In genomic region chr4:1644906-1645657, GRCh38 we compare ENCODE assay signal across 10 cellular contexts. TPM values are rescaled to one million over a fixed set of nuclear protein-coding genes. Genes with fewer than 3 reads are reported as not detected.
DNase-seq lines count a peak whose midpoint lies in the region; ATAC-seq, FAIRE-seq and TF ChIP-seq lines count a peak whose summit lies in the region.
"Had no signal": no experiment of that assay in that cellular context is flagged by ENCODE, and none has a peak within 500 bp of the region (broad histone marks: within the 10 kb centered on the region; RNA-seq: fewer than 3 reads in every experiment).

No MANE protein-coding gene starts in this region.

- H3K4me3 ChIP-seq in stomach smooth muscle (ENCODE audit: low read length in 2 of 2), result peak overlapping the region; percentile 50 to 69

- DNase-seq in NCI-H2171 (lab: John Stamatoyannopoulos, UW) (peak; percentile 20), NCI-H2107 treated with DMSO at 0.1 percent for 48 hours (lab: John Stamatoyannopoulos, UW; ENCODE audit: unreplicated experiment) (no peak), H54 (ENCODE audit: insufficient read length, low spot score) (no peak)
- no peak for DNase-seq in stimulated activated naive CD8-positive, alpha-beta T cell treated with anti-CD3 and anti-CD28 coated beads, Interleukin-15, amount 100 ng/mL, for 72 hours
- no peak for DNase-seq in activated CD8-positive, alpha-beta T cell treated with anti-CD3 and anti-CD28 coated beads, Interleukin-2, amount 10 ng/mL, durations not matched to agents 7 days and 5 days
- DNase-seq: activated T-cell treated with anti-CD3 and anti-CD28 coated beads, Interleukin-2, amount 50 U/mL, for 72 hours; GOT3 had no signal

- H3K27me3 ChIP-seq in layer of hippocampus (ENCODE audit: control insufficient read depth, insufficient read depth, low read length) (no peaks in the 10 kb centered on the region), stomach smooth muscle (ENCODE audit: control insufficient read depth in 1 of 2, insufficient read depth in 2 of 2, low read length in 2 of 2) (no peaks in the 10 kb centered on the region)

- H3K27ac ChIP-seq in cingulate gyrus (ENCODE audit: low read depth, low read length), result peak overlapping the region; percentile 99
- H3K27ac ChIP-seq in layer of hippocampus (ENCODE audit: low read depth, low read length), result peak overlapping the region; percentile 95
- H3K27ac ChIP-seq in stomach smooth muscle (ENCODE audit: low read length), result peak overlapping the region; percentile 76

- H3K4me1 ChIP-seq in stomach smooth muscle (ENCODE audit: control insufficient read depth, insufficient read depth, low read length), result peaks cover 17% of the 10 kb centered on the region

- H3K36me3 ChIP-seq in stomach smooth muscle (ENCODE audit: control insufficient read depth in 2 of 2, insufficient read depth in 2 of 2, low read length in 2 of 2), result no peaks in the 10 kb centered on the region

- H3K4me1 Mint-ChIP-seq in stimulated activated naive CD8-positive, alpha-beta T cell treated with anti-CD3 and anti-CD28 coated beads, Interleukin-15, amount 100 ng/mL, for 72 hours, result peaks cover 10% of the 10 kb centered on the region
- peaks cover 8% of the 10 kb centered on the region for H3K4me1 Mint-ChIP-seq in activated CD8-positive, alpha-beta T cell treated with anti-CD3 and anti-CD28 coated beads, Interleukin-2, amount 10 ng/mL, durations not matched to agents 7 days and 5 days (ENCODE audit: low read depth)

- no peak for FAIRE-seq in H54 (lab: Jason Lieb, UNC)

- H3K27me3 Mint-ChIP-seq in stimulated activated naive CD8-positive, alpha-beta T cell treated with anti-CD3 and anti-CD28 coated beads, Interleukin-15, amount 100 ng/mL, for 72 hours, result no peaks in the 10 kb centered on the region
- no peaks in the 10 kb centered on the region for H3K27me3 Mint-ChIP-seq in activated CD8-positive, alpha-beta T cell treated with anti-CD3 and anti-CD28 coated beads, Interleukin-2, amount 10 ng/mL, durations not matched to agents 7 days and 5 days (ENCODE audit: low read depth)

- no peak overlapping the region for H3K4me3 Mint-ChIP-seq in stimulated activated naive CD8-positive, alpha-beta T cell treated with anti-CD3 and anti-CD28 coated beads, Interleukin-15, amount 100 ng/mL, for 72 hours
- H3K4me3 Mint-ChIP-seq in activated CD8-positive, alpha-beta T cell treated with anti-CD3 and anti-CD28 coated beads, Interleukin-2, amount 10 ng/mL, durations not matched to agents 7 days and 5 days, result no peak overlapping the region
- H3K4me3 Mint-ChIP-seq: activated T-cell treated with anti-CD3 and anti-CD28 coated beads, Interleukin-2, amount 50 U/mL, for 72 hours had no signal

- POLR2A ChIA-PET in activated CD8-positive, alpha-beta T cell treated with anti-CD3 and anti-CD28 coated beads, Interleukin-2, amount 10 ng/mL, durations not matched to agents 7 days and 5 days (lab: Charles Lee), result no interaction called here

- H3K9me3 ChIP-seq in stomach smooth muscle (ENCODE audit: control insufficient read depth in 2 of 2, low read length in 2 of 2), result no peaks in the 10 kb centered on the region

- no peaks in the 10 kb centered on the region for H3K9me3 Mint-ChIP-seq in stimulated activated naive CD8-positive, alpha-beta T cell treated with anti-CD3 and anti-CD28 coated beads, Interleukin-15, amount 100 ng/mL, for 72 hours
- H3K9me3 Mint-ChIP-seq in activated CD8-positive, alpha-beta T cell treated with anti-CD3 and anti-CD28 coated beads, Interleukin-2, amount 10 ng/mL, durations not matched to agents 7 days and 5 days (ENCODE audit: insufficient read depth), result no peaks in the 10 kb centered on the region
- H3K9me3 Mint-ChIP-seq: activated T-cell treated with anti-CD3 and anti-CD28 coated beads, Interleukin-2, amount 50 U/mL, for 72 hours had no signal

- TF ChIP-seq POLR2A in H54 (IDR thresholded peaks at IDR 0.05; ENCODE audit: low read depth, low read length), result no peak

- H3K27ac Mint-ChIP-seq in stimulated activated naive CD8-positive, alpha-beta T cell treated with anti-CD3 and anti-CD28 coated beads, Interleukin-15, amount 100 ng/mL, for 72 hours, result no peak overlapping the region
- H3K27ac Mint-ChIP-seq in activated CD8-positive, alpha-beta T cell treated with anti-CD3 and anti-CD28 coated beads, Interleukin-2, amount 10 ng/mL, durations not matched to agents 7 days and 5 days, result no peak overlapping the region
- H3K27ac Mint-ChIP-seq: activated T-cell treated with anti-CD3 and anti-CD28 coated beads, Interleukin-2, amount 50 U/mL, for 72 hours had no signal

- peak overlapping the region; percentile 39 to 64 for H3K9ac ChIP-seq in stomach smooth muscle (ENCODE audit: low read length in 2 of 2)

- no peak for ATAC-seq in stimulated activated naive CD8-positive, alpha-beta T cell treated with anti-CD3 and anti-CD28 coated beads, Interleukin-15, amount 100 ng/mL, for 72 hours
- no peak for ATAC-seq in activated CD8-positive, alpha-beta T cell treated with anti-CD3 and anti-CD28 coated beads, Interleukin-2, amount 10 ng/mL, durations not matched to agents 7 days and 5 days
- ATAC-seq: activated T-cell treated with anti-CD3 and anti-CD28 coated beads, Interleukin-2, amount 50 U/mL, for 72 hours had no signal

- no peaks in the 10 kb centered on the region for H3K36me3 Mint-ChIP-seq in activated CD8-positive, alpha-beta T cell treated with anti-CD3 and anti-CD28 coated beads, Interleukin-2, amount 10 ng/mL, durations not matched to agents 7 days and 5 days (ENCODE audit: low read depth)

- CTCF ChIA-PET in activated CD8-positive, alpha-beta T cell treated with anti-CD3 and anti-CD28 coated beads, Interleukin-2, amount 10 ng/mL, durations not matched to agents 7 days and 5 days (lab: Charles Lee), result no interaction called here

RNA-seq across cellular contexts. Expression of gene FAM53A, which starts 39.0 kb away (rescaled TPM):
- total RNA-seq in activated CD8-positive, alpha-beta T cell treated with anti-CD3 and anti-CD28 coated beads, Interleukin-2, amount 10 ng/mL, durations not matched to agents 7 days and 5 days, result under 1 TPM; 0.45 to 0.91 TPM
